8 cellular contexts compared by ENCODE assay signal in the genomic region with DNA sequence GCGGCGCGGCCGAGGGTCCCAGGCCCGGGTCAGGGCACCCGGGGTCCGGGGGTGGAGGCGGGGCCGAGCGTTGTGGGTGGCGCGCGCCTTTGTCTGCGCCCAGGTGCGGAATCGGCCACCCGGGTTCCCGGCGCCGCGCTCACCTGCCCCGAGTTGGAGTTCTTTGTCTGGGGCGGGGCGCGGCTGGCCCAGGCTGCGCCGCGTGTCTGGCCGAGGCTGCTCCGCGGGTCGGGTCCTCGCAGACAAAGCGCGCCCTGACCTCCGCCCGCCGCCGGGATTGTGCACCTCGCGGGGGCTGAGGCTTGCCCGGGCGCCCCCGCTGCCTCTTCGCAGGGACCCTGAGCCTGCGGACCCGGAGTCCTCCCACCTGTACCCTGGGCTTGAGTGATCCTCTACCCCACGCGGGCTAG. TPM values are rescaled to one million over a fixed set of nuclear protein-coding genes. Genes with fewer than 3 reads are reported as not detected.
A peak's percentile ranks its signal among the peaks of the same experiment; 100 is the strongest.
DNase-seq lines count a peak whose midpoint lies in the region; ATAC-seq and TF ChIP-seq lines count a peak whose summit lies in the region.

No MANE protein-coding gene starts in this region.

- peaks cover 13% of the 10 kb centered on the region for H3K27me3 Mint-ChIP-seq in CD4-positive, CD25-positive, alpha-beta regulatory T cell
- H3K27me3 Mint-ChIP-seq in HFFc6 (ENCODE audit: insufficient read depth) = peaks cover 4% of the 10 kb centered on the region
- peaks cover 4% of the 10 kb centered on the region for H3K27me3 Mint-ChIP-seq in activated CD4-positive, alpha-beta memory T cell treated with anti-CD3 and anti-CD28 coated beads for 36 hours

- H3K27ac Mint-ChIP-seq in CD4-positive, CD25-positive, alpha-beta regulatory T cell = no peak overlapping the region
- H3K27ac Mint-ChIP-seq in HFFc6 = no peak overlapping the region
- H3K27ac Mint-ChIP-seq in activated CD4-positive, alpha-beta memory T cell treated with anti-CD3 and anti-CD28 coated beads for 36 hours = no peak overlapping the region

- no peaks in the 10 kb centered on the region for H3K9me3 ChIP-seq in CD4-positive, CD25-positive, alpha-beta regulatory T cell (ENCODE audit: control insufficient read depth in 2 of 2, low read length in 2 of 2)
- H3K9me3 ChIP-seq in psoas muscle = no peaks in the 10 kb centered on the region

- H3K4me3 Mint-ChIP-seq in CD4-positive, CD25-positive, alpha-beta regulatory T cell = peak overlapping the region in 3 of 4 donors; percentile 73 to 78 (median 75)
- H3K4me3 Mint-ChIP-seq in HFFc6 = peak overlapping the region; percentile 55
- H3K4me3 Mint-ChIP-seq in activated CD4-positive, alpha-beta memory T cell treated with anti-CD3 and anti-CD28 coated beads for 36 hours = peak overlapping the region; percentile 70

- peaks cover 0 to 29% (median 7%) of the 10 kb centered on the region in 4 donors for H3K4me1 Mint-ChIP-seq in CD4-positive, CD25-positive, alpha-beta regulatory T cell
- H3K4me1 Mint-ChIP-seq in HFFc6 (ENCODE audit: low read depth) = no peaks in the 10 kb centered on the region
- H3K4me1 Mint-ChIP-seq in activated CD4-positive, alpha-beta memory T cell treated with anti-CD3 and anti-CD28 coated beads for 36 hours (ENCODE audit: low read depth) = peaks cover 15% of the 10 kb centered on the region

- H3K9me3 Mint-ChIP-seq in CD4-positive, CD25-positive, alpha-beta regulatory T cell = peaks cover 0 to 2% (median 0%) of the 10 kb centered on the region in 7 donors
- no peaks in the 10 kb centered on the region for H3K9me3 Mint-ChIP-seq in HFFc6
- H3K9me3 Mint-ChIP-seq in activated CD4-positive, alpha-beta memory T cell treated with anti-CD3 and anti-CD28 coated beads for 36 hours = no peaks in the 10 kb centered on the region

- intact Hi-C loops in activated CD4-positive, alpha-beta memory T cell treated with anti-CD3 and anti-CD28 coated beads for 36 hours (cut with micrococcal nuclease) = loop anchor here (2.0 kb wide), 1 partner anchor 70 kb away; a partner anchor contains a TSS
- intact Hi-C loops in psoas muscle (cut with DNase I) = no loop called here

- H3K27ac ChIP-seq in CD4-positive, CD25-positive, alpha-beta regulatory T cell (ENCODE audit: insufficient read depth, low read length, poor library complexity, severe bottlenecking) = no peak overlapping the region
- no peak overlapping the region for H3K27ac ChIP-seq in psoas muscle

- peak; percentile 8 to 15 for ATAC-seq in CD4-positive, CD25-positive, alpha-beta regulatory T cell (ENCODE audit: low read depth in 2 of 2)
- ATAC-seq in psoas muscle (peak in 3 of 4 donors; percentile 25 to 37 (median 36)), GM19324 (IDR thresholded peaks at IDR 0.05; ENCODE audit: low FRiP score, unreplicated experiment) (no peak)

- peaks cover 8% of the 10 kb centered on the region for H3K36me3 Mint-ChIP-seq in CD4-positive, CD25-positive, alpha-beta regulatory T cell
- H3K36me3 Mint-ChIP-seq in HFFc6 (ENCODE audit: low read depth) = no peaks in the 10 kb centered on the region; the same call in 1 of the 2 replicates
- H3K36me3 Mint-ChIP-seq in activated CD4-positive, alpha-beta memory T cell treated with anti-CD3 and anti-CD28 coated beads for 36 hours = peaks cover 2% of the 10 kb centered on the region

- POLR2A ChIA-PET in activated CD4-positive, alpha-beta memory T cell treated with anti-CD3 and anti-CD28 coated beads for 36 hours (lab: Charles Lee) = no interaction called here

- TF ChIP-seq CTCF in HFFc6 (IDR thresholded peaks at IDR 0.05) (no peak), psoas muscle (IDR thresholded peaks at IDR 0.05) (no peak)

- peaks cover 28% of the 10 kb centered on the region for H3K4me1 ChIP-seq in CD4-positive, CD25-positive, alpha-beta regulatory T cell (ENCODE audit: control insufficient read depth, insufficient read depth, low read length, poor library complexity, severe bottlenecking)
- peaks cover 9% of the 10 kb centered on the region for H3K4me1 ChIP-seq in psoas muscle

- H3K36me3 ChIP-seq in CD4-positive, CD25-positive, alpha-beta regulatory T cell (ENCODE audit: control insufficient read depth, insufficient read depth, low read length) = no peaks in the 10 kb centered on the region
- H3K36me3 ChIP-seq in psoas muscle (ENCODE audit: insufficient read depth in 1 of 2, low read depth in 1 of 2) = no peaks in the 10 kb centered on the region

- WGBS in psoas muscle, 3 donors = 1% methylated on average over 32 to 49 of the region's 49 CpGs

- H3K4me3 ChIP-seq in CD4-positive, CD25-positive, alpha-beta regulatory T cell (ENCODE audit: low read depth, low read length) = no peak overlapping the region
- H3K4me3 ChIP-seq in psoas muscle = peak overlapping the region; percentile 66

- H3K27me3 ChIP-seq in CD4-positive, CD25-positive, alpha-beta regulatory T cell (ENCODE audit: control insufficient read depth, insufficient read depth, low read length) = no peaks in the 10 kb centered on the region
- no peaks in the 10 kb centered on the region for H3K27me3 ChIP-seq in psoas muscle (ENCODE audit: insufficient read depth in 3 of 3, low read length in 2 of 3)

- CTCF ChIA-PET in activated CD4-positive, alpha-beta memory T cell treated with anti-CD3 and anti-CD28 coated beads for 36 hours (lab: Charles Lee) = interaction anchor here (1.0 to 1.6 kb wide), 10 partner anchors 31 to 179 kb away, joined by 3 to 33 read pairs (median 4); a partner anchor contains a TSS

- DNase-seq in CD4-positive, CD25-positive, alpha-beta regulatory T cell = peak in 2 of 3 donors; percentile 19 to 28
- DNase-seq in HFFc6 (no peak), glomerular visceral epithelial cell (ENCODE audit: extremely low spot score) (peak; percentile 25), psoas muscle (no peak), hepatic stellate cell (ENCODE audit: low spot score) (no peak), putamen (ENCODE audit: low spot score) (no peak)
- peak; percentile 22 for DNase-seq in activated CD4-positive, alpha-beta memory T cell treated with anti-CD3 and anti-CD28 coated beads for 36 hours

RNA-seq across cellular contexts. Expression of a gene that starts 50.0 kb away (rescaled TPM):
- total RNA-seq in CD4-positive, CD25-positive, alpha-beta regulatory T cell = not detected
- not detected for polyA plus RNA-seq in CD4-positive, CD25-positive, alpha-beta regulatory T cell
- under 1 TPM; 0.23 to 1.00 (median 0.52) TPM for total RNA-seq in HFFc6 (2021; fragmentation: NEBNext Ultra II Directional; extraction: Animal tissue kit (Norgen Biotek cat#: 25700))
- total RNA-seq in activated CD4-positive, alpha-beta memory T cell treated with anti-CD3 and anti-CD28 coated beads for 36 hours = not detected
- under 1 TPM in 1 of 4 donors, not detected in 3; 0.32 TPM for total RNA-seq in psoas muscle
- under 1 TPM in 1 of 3 donors, not detected in 2; 0.13 TPM for polyA plus RNA-seq in psoas muscle

RNA-seq across cellular contexts. Expression of a gene that starts 58.1 kb away (rescaled TPM):
- not detected for total RNA-seq in CD4-positive, CD25-positive, alpha-beta regulatory T cell
- not detected for polyA plus RNA-seq in CD4-positive, CD25-positive, alpha-beta regulatory T cell
- total RNA-seq in HFFc6 (2021; fragmentation: NEBNext Ultra II Directional; extraction: Animal tissue kit (Norgen Biotek cat#: 25700)) = not detected
- total RNA-seq in activated CD4-positive, alpha-beta memory T cell treated with anti-CD3 and anti-CD28 coated beads for 36 hours = not detected
- total RNA-seq in psoas muscle = not detected
- polyA plus RNA-seq in psoas muscle = under 1 TPM in 1 of 3 donors, not detected in 2; 0.01 TPM

Comparison
In these comparisons a context has a peak if more than half of its experiments do, and no peak if none do; other contexts are left out.
1. DNase-seq: peak in CD4-positive, CD25-positive, alpha-beta regulatory T cell (2 of 3), activated CD4-positive, alpha-beta memory T cell treated with anti-CD3 and anti-CD28 coated beads for 36 hours (single experiment) and glomerular visceral epithelial cell (single experiment); none in HFFc6 (single experiment), psoas muscle (0 of 2), hepatic stellate cell (single experiment) and putamen (single experiment).
2. Peak in every context shown above with its lines, with median percentiles within 50 percentile points of each other: H3K4me3 Mint-ChIP-seq.